ENCODE assay signal across 8 cellular contexts in the genomic region with DNA sequence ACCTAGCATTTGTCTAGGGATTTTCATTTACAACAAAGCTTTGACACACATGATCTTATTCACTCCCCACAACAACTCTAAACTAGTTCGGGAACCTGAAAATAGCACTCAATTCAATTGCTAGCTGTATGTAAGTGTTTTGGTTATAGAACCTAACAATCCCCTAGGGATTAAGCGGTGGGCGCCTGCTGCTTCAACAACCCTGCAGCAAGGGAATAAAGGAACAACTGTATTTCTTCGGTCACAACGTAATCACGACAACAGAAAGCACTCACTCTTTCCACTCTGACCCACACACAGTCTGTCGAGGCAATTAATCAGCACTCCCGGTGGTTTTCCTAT. TPM values are rescaled to one million over a fixed set of nuclear protein-coding genes. Genes with fewer than 3 reads are reported as not detected.
A peak's percentile ranks its signal among the peaks of the same experiment; 100 is the strongest.
DNase-seq lines count a peak whose midpoint lies in the region; ATAC-seq and TF ChIP-seq lines count a peak whose summit lies in the region.

No MANE protein-coding gene starts in this region.

- no peak overlapping the region for H3K9ac ChIP-seq in neural progenitor cell

- H3K27ac Mint-ChIP-seq in chondrocyte (ENCODE audit: unreplicated experiment), result no peak overlapping the region
- no peak overlapping the region for H3K27ac Mint-ChIP-seq in neural progenitor cell

- H3K4me3 Mint-ChIP-seq in chondrocyte (ENCODE audit: unreplicated experiment) (peak overlapping the region; percentile 98), neural progenitor cell (peak overlapping the region; percentile 97)

- H3K4me2 ChIP-seq in neural progenitor cell, result peak overlapping the region; percentile 87

- peaks cover 12% of the 10 kb centered on the region for H3K4me1 ChIP-seq in neural progenitor cell

- H3K27me3 Mint-ChIP-seq in chondrocyte (ENCODE audit: low read depth) (no peaks in the 10 kb centered on the region), neural progenitor cell (ENCODE audit: insufficient read depth, low read depth) (peaks cover 4% of the 10 kb centered on the region)

- H2AFZ ChIP-seq in neural progenitor cell (replicated peaks), result peak overlapping the region; percentile 13

- peaks cover 6% of the 10 kb centered on the region for H3F3A ChIP-seq in neural progenitor cell (ENCODE audit: low read depth)

- DNase-seq in DMS153 (lab: John Stamatoyannopoulos, UW) (peak; percentile 38), DMS153 treated with DMSO at 0.1 percent for 48 hours (lab: John Stamatoyannopoulos, UW; ENCODE audit: unreplicated experiment) (no peak), chondrocyte (ENCODE audit: low spot score) (no peak), neural progenitor cell (ENCODE audit: low spot score) (peak; percentile 45), AG20443 (ENCODE audit: low spot score) (no peak)

- peaks cover 13% of the 10 kb centered on the region for H3K79me2 ChIP-seq in neural progenitor cell (ENCODE audit: low read depth)

- H4K20me1 ChIP-seq in neural progenitor cell (ENCODE audit: low read depth), result no peaks in the 10 kb centered on the region

- H3K4me1 Mint-ChIP-seq in chondrocyte (ENCODE audit: low read depth) (peaks cover 26% of the 10 kb centered on the region), neural progenitor cell (peaks cover 15% of the 10 kb centered on the region)

- no peak overlapping the region for H3K27ac ChIP-seq in neural progenitor cell

- H3K36me3 Mint-ChIP-seq in chondrocyte (ENCODE audit: low read depth), result peaks cover 2% of the 10 kb centered on the region
- H3K36me3 Mint-ChIP-seq in neural progenitor cell, result no peaks in the 10 kb centered on the region

- TF ChIP-seq CTCF in chondrocyte (IDR thresholded peaks at IDR 0.05) (no peak), neural progenitor cell (IDR thresholded peaks at IDR 0.05) (no peak)

- H3K9me3 Mint-ChIP-seq in chondrocyte (ENCODE audit: low read depth) (no peaks in the 10 kb centered on the region), neural progenitor cell (no peaks in the 10 kb centered on the region)

- ATAC-seq in HG03520 (IDR thresholded peaks at IDR 0.05; ENCODE audit: unreplicated experiment), result peak; percentile 2
- no peak for ATAC-seq in esophagus mucosa
- no peak for ATAC-seq in HG03045 (IDR thresholded peaks at IDR 0.05; ENCODE audit: unreplicated experiment)

- no peaks in the 10 kb centered on the region for H3K36me3 ChIP-seq in neural progenitor cell

- H3K4me3 ChIP-seq in neural progenitor cell, result peak overlapping the region; percentile 76

- no peaks in the 10 kb centered on the region for H3K27me3 ChIP-seq in neural progenitor cell

- no peaks in the 10 kb centered on the region for H3K9me3 ChIP-seq in neural progenitor cell (ENCODE audit: low read depth)

RNA-seq across cellular contexts. Expression of a gene that starts 0.7 kb away (rescaled TPM):
- total RNA-seq in chondrocyte, result 6.9 to 14.5 TPM (median 14.3 TPM) in 3 replicates
- 16.7 and 24.0 TPM in 2 replicates for total RNA-seq in neural progenitor cell (ENCODE audit: low replicate concordance)
- 8.9 TPM for total RNA-seq in esophagus mucosa

Comparison
In these comparisons a context has a peak if more than half of its experiments do, and no peak if none do; other contexts are left out.
1. DNase-seq: peak in DMS153 (single experiment) and neural progenitor cell (single experiment); none in DMS153 treated with DMSO at 0.1 percent for 48 hours (single experiment), chondrocyte (single experiment) and AG20443 (single experiment).